7 cellular contexts compared by ENCODE assay signal in the genomic region with DNA sequence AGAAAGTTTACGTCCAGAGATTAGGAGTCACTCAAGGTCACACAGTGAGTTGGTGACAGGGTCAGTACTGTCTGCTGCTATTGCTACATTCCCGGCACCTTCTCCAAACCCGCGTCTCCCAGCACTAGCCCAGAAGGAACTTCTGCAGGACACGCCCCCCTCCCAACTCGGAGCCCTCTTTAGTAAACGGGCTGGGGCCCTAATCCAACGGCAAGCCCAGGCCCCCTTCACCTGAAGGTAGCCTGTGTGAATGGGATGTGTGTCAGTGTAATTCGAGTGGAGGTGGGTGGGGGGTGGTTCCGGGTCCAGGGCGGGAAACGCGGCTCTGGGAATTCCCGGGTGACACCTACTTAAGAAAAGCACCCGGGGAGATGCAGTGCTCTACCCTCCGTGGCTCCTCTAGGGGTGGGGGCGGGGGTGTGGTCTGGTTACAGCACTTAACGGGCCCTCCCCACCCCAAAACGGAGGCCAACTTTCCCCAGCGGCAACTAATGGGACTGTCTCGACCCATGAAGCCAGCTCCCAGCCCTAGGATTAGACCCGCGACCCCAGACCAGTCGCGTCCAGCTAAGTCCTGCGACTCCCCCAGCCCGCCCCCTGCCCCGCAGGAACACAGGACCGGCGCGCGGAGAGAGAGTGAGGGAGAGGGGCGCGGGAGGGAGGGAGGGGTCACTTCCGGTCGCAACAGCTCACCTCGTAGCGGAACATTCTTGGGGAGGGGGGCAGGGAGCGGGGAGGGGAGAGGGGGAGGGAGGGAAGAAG. TPM values are rescaled to one million over a fixed set of nuclear protein-coding genes. Genes with fewer than 3 reads are reported as not detected.
DNase-seq lines count a peak whose midpoint lies in the region; FAIRE-seq and TF ChIP-seq lines count a peak whose summit lies in the region.

No MANE protein-coding gene starts in this region.

- peak overlapping the region; percentile 28; the same call in 1 of the 2 replicates for H3K27ac ChIP-seq in HEK293 (ENCODE audit: extremely low read depth, low read depth, low read length)
- H3K27ac ChIP-seq in endothelial cell of umbilical vein (ENCODE audit: insufficient read depth, low read depth, low read length): peak overlapping the region; percentile 71
- H3K27ac ChIP-seq in muscle layer of colon (ENCODE audit: low read depth, low read length): peak overlapping the region; percentile 74

- DNase-seq in GM12892 (ENCODE audit: insufficient read length) (peak; percentile 54), NB4 (ENCODE audit: low read depth) (peak; percentile 65), endothelial cell of umbilical vein (ENCODE audit: low read depth, low spot score) (peak; percentile 46)
- peak; percentile 84 for DNase-seq in activated CD8-positive, alpha-beta memory T cell treated with anti-CD3 and anti-CD28 coated beads for 24 hours
- peak; percentile 44 for DNase-seq in stimulated activated CD8-positive, alpha-beta memory T cell treated with anti-CD3 and anti-CD28 coated beads, Interleukin-7, amount 100 ng/mL, for 24 hours (ENCODE audit: low read depth)

- peaks cover 32% of the 10 kb centered on the region for H3K79me2 ChIP-seq in endothelial cell of umbilical vein (ENCODE audit: control insufficient read depth, insufficient read depth, low read length)

- H3K9me3 ChIP-seq in HEK293 (ENCODE audit: control insufficient read depth, insufficient read depth, low read depth, low read length) (no peaks in the 10 kb centered on the region), endothelial cell of umbilical vein (replicated peaks; ENCODE audit: control insufficient read depth, insufficient read depth, low read length) (no peaks in the 10 kb centered on the region), muscle layer of colon (ENCODE audit: low read length) (no peaks in the 10 kb centered on the region)

- H3K4me3 ChIP-seq in HEK293 (ENCODE audit: low read depth, low read length) (peak overlapping the region; percentile 80), NB4 (ENCODE audit: low read depth, low read length) (peak overlapping the region; percentile 82), endothelial cell of umbilical vein (replicated peaks in 1 of 3; ENCODE audit: insufficient read depth in 1 of 3, low read depth in 1 of 3, low read length in 3 of 3) (peak overlapping the region; percentile 82 to 86 (median 82)), muscle layer of colon (ENCODE audit: low read depth in 1 of 2, low read length in 2 of 2) (peak overlapping the region; percentile 49 to 76)

- FAIRE-seq in GM12892 (lab: Jason Lieb, UNC) (no peak), endothelial cell of umbilical vein (lab: Jason Lieb, UNC) (no peak)

- peaks cover 24 to 35% of the 10 kb centered on the region in 2 experiments for H3K36me3 ChIP-seq in HEK293 (ENCODE audit: control insufficient read depth in 2 of 2, insufficient read depth in 1 of 2, low read length in 2 of 2)
- peaks cover 8 to 11% of the 10 kb centered on the region in 2 experiments for H3K36me3 ChIP-seq in endothelial cell of umbilical vein (ENCODE audit: control insufficient read depth in 2 of 2, extremely low read depth in 1 of 2, insufficient read depth in 2 of 2, low read length in 2 of 2)
- peaks cover 24% of the 10 kb centered on the region for H3K36me3 ChIP-seq in muscle layer of colon (ENCODE audit: insufficient read depth, low read length)

- H2AFZ ChIP-seq in endothelial cell of umbilical vein (ENCODE audit: low read depth, low read length): peak overlapping the region; percentile 34

- peak overlapping the region; percentile 95 for H3K9ac ChIP-seq in endothelial cell of umbilical vein (replicated peaks; ENCODE audit: extremely low read depth, insufficient read depth, low read length)
- H3K9ac ChIP-seq in muscle layer of colon (ENCODE audit: low read length): peak overlapping the region; percentile 69

- H3K27me3 ChIP-seq in endothelial cell of umbilical vein (ENCODE audit: control insufficient read depth in 2 of 2, insufficient read depth in 2 of 2, low read length in 2 of 2): no peaks in the 10 kb centered on the region
- no peaks in the 10 kb centered on the region for H3K27me3 ChIP-seq in muscle layer of colon (ENCODE audit: control insufficient read depth in 1 of 2, insufficient read depth in 2 of 2, low read length in 2 of 2)

- H4K20me1 ChIP-seq in endothelial cell of umbilical vein (replicated peaks; ENCODE audit: control insufficient read depth, extremely low read depth, insufficient read depth, low read length): no peaks in the 10 kb centered on the region

- BruUV-seq in endothelial cell of umbilical vein (replicated peaks; lab: Mats Ljungman, UMichigan): no TSS peak

- dilution Hi-C loops in endothelial cell of umbilical vein (cut with MboI; ENCODE audit: extremely low pct_ligation_motif_present, low sequenced_read_pairs): no loop called here

- POLR2A ChIA-PET in HEK293 (lab: Yijun Ruan, JAX) (interaction anchor here (0.6 to 1.8 kb wide), 17 partner anchors 9 to 131 kb away, joined by 3 to 39 read pairs (median 4); a partner anchor contains a TSS), endothelial cell of umbilical vein (lab: Charles Lee) (interaction anchor here (0.6 to 1.6 kb wide), 6 partner anchors 52 to 131 kb away, joined by 3 to 11 read pairs (median 5); a partner anchor contains a TSS)

- TF ChIP-seq CTCF in HEK293 (tag by site-specific recombination; IDR thresholded peaks at IDR 0.05) (no peak), NB4 (IDR thresholded peaks at IDR 0.05; ENCODE audit: low read depth, low read length) (no peak), endothelial cell of umbilical vein (IDR thresholded peaks at IDR 0.05; ENCODE audit: extremely low read depth in 1 of 2, insufficient read depth in 1 of 2, low read depth in 1 of 2, low read length in 2 of 2) (peak in 1 of 2 donors; percentile 29)

- H3K4me1 ChIP-seq in HEK293 (ENCODE audit: control insufficient read depth, insufficient read depth, low read length) (no peaks in the 10 kb centered on the region), endothelial cell of umbilical vein (ENCODE audit: control insufficient read depth, extremely low read depth, insufficient read depth, low read length) (peaks cover 18% of the 10 kb centered on the region), muscle layer of colon (ENCODE audit: insufficient read depth, low read length) (peaks cover 22% of the 10 kb centered on the region)

- TF ChIP-seq POLR2A in GM12892 (IDR thresholded peaks at IDR 0.05; ENCODE audit: low read depth, low read length) (peak; percentile 50), NB4 (IDR thresholded peaks at IDR 0.05; ENCODE audit: extremely low read depth, insufficient read length) (no peak), endothelial cell of umbilical vein (IDR thresholded peaks at IDR 0.05; ENCODE audit: low read depth, low read length) (no peak)

- CTCF ChIA-PET in HEK293 (lab: Yijun Ruan, JAX): interaction anchor here (0.6 to 1.0 kb wide), 4 partner anchors 108 to 665 kb away, joined by 3 to 4 read pairs (median 3); no protein-coding TSS in a partner anchor
- CTCF ChIA-PET in endothelial cell of umbilical vein (lab: Charles Lee): interaction anchor here (0.6 to 1.5 kb wide), 9 partner anchors 12 to 251 kb away, joined by 3 to 12 read pairs (median 5); a partner anchor contains a TSS

- H3K9me1 ChIP-seq in endothelial cell of umbilical vein (replicated peaks; ENCODE audit: control insufficient read depth, extremely low read depth, insufficient read depth, low read length): no peaks in the 10 kb centered on the region

- intact Hi-C loops in endothelial cell of umbilical vein (cut with micrococcal nuclease): loop anchor here (2.0 kb wide), 1 partner anchor 118 kb away; no protein-coding TSS in a partner anchor

- H3K4me2 ChIP-seq in endothelial cell of umbilical vein (ENCODE audit: insufficient read depth, low read length): peak overlapping the region; percentile 80

TF ChIP-seq in HEK293, 187 proteins besides CTCF, POLR2A, EP300 and RAD21 (continues in another document):
- TF ChIP-seq ZNF10 (tag by site-specific recombination; IDR thresholded peaks at IDR 0.05): 0 out of 2 replicates have a peak, but pooled peaks have one; percentile 25

TF ChIP-seq in endothelial cell of umbilical vein, 7 proteins besides CTCF, POLR2A, EP300 and RAD21 (continues in another document):
- no peak for TF ChIP-seq GATA2 (IDR thresholded peaks at IDR 0.05; ENCODE audit: insufficient read depth, insufficient read length, low read depth, low read length)

RNA-seq across cellular contexts. Expression of a gene that starts 0.5 kb away (rescaled TPM):
- 31.9 TPM for polyA plus RNA-seq in GM12892 (2012; ENCODE audit: missing spikeins)
- 33.1 and 38.8 TPM in 2 replicates for total RNA-seq in endothelial cell of umbilical vein
- polyA plus RNA-seq in endothelial cell of umbilical vein: 33.7 TPM in 2 replicates
- 32.5 and 32.8 TPM in 2 replicates for polyA plus RNA-seq in endothelial cell of umbilical vein (2011; cell fraction: cytosol; rRNA removed)
- 29.2 and 35.6 TPM in 2 replicates for polyA plus RNA-seq in endothelial cell of umbilical vein (2011; cell fraction: nucleus; rRNA removed)
- polyA plus RNA-seq in endothelial cell of umbilical vein (2012): 26.7 and 30.9 TPM in 2 replicates
- 30.1 and 34.5 TPM in 2 replicates for polyA minus RNA-seq in endothelial cell of umbilical vein
- 13.0 TPM for polyA minus RNA-seq in endothelial cell of umbilical vein (2011; cell fraction: cytosol; rRNA and poly(A)+ RNA removed)
- polyA minus RNA-seq in endothelial cell of umbilical vein (2011; cell fraction: nucleus; rRNA and poly(A)+ RNA removed): 12.8 and 25.5 TPM in 2 replicates

RNA-seq across cellular contexts. Expression of a gene that starts 45.3 kb away (rescaled TPM):
- not detected for polyA plus RNA-seq in GM12892 (2012; ENCODE audit: missing spikeins)
- total RNA-seq in endothelial cell of umbilical vein: not detected in 2 replicates
- polyA plus RNA-seq in endothelial cell of umbilical vein: not detected in 2 replicates
- polyA plus RNA-seq in endothelial cell of umbilical vein (2011; cell fraction: cytosol; rRNA removed): not detected in 2 replicates
- not detected in 2 replicates for polyA plus RNA-seq in endothelial cell of umbilical vein (2011; cell fraction: nucleus; rRNA removed)
- not detected in 2 replicates for polyA plus RNA-seq in endothelial cell of umbilical vein (2012)
- not detected in 2 replicates for polyA minus RNA-seq in endothelial cell of umbilical vein
- not detected for polyA minus RNA-seq in endothelial cell of umbilical vein (2011; cell fraction: cytosol; rRNA and poly(A)+ RNA removed)
- not detected in 2 replicates for polyA minus RNA-seq in endothelial cell of umbilical vein (2011; cell fraction: nucleus; rRNA and poly(A)+ RNA removed)

RNA-seq across cellular contexts. Expression of a gene that starts 52.8 kb away (rescaled TPM):
- polyA plus RNA-seq in GM12892 (2012; ENCODE audit: missing spikeins): 18.8 TPM
- total RNA-seq in endothelial cell of umbilical vein: 37.5 and 37.9 TPM in 2 replicates
- polyA plus RNA-seq in endothelial cell of umbilical vein: 10.9 and 14.2 TPM in 2 replicates
- polyA plus RNA-seq in endothelial cell of umbilical vein (2011; cell fraction: cytosol; rRNA removed): 17.2 and 18.1 TPM in 2 replicates
- 37.5 and 42.5 TPM in 2 replicates for polyA plus RNA-seq in endothelial cell of umbilical vein (2011; cell fraction: nucleus; rRNA removed)
- 34.5 and 38.5 TPM in 2 replicates for polyA plus RNA-seq in endothelial cell of umbilical vein (2012)
- 29.9 and 31.6 TPM in 2 replicates for polyA minus RNA-seq in endothelial cell of umbilical vein
- 18.4 TPM for polyA minus RNA-seq in endothelial cell of umbilical vein (2011; cell fraction: cytosol; rRNA and poly(A)+ RNA removed)
- 26.0 and 43.4 TPM in 2 replicates for polyA minus RNA-seq in endothelial cell of umbilical vein (2011; cell fraction: nucleus; rRNA and poly(A)+ RNA removed)

Comparison
In these comparisons a context has a peak if more than half of its experiments do, and no peak if none do; other contexts are left out.
1. Peak in every context shown above with its lines: DNase-seq, H3K4me3 ChIP-seq and H3K27ac ChIP-seq.